8 cellular contexts compared by ENCODE assay signal in the genomic region with DNA sequence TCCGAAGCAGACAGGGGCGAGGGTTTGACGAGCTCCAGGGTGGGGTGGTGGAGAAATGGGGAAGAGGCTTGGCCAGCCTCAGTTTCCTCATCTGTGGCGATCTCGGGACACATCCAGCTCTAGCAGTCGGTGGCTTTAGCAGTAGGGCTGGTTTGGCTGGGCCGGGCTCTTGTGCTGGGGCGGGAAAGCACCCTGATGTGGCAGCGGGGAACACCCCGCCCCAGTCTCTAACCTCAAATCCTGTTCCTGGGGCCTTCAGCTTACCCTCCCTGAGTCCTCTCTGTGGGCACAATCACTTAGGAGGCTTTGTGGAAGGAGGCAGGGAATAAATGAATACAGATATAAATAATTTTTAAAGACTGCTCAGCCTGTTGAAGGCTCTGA. TPM values are rescaled to one million over a fixed set of nuclear protein-coding genes. Genes with fewer than 3 reads are reported as not detected.
DNase-seq lines count a peak whose midpoint lies in the region; ATAC-seq lines count a peak whose summit lies in the region.

No MANE protein-coding gene starts in this region.

- peak overlapping the region; percentile 99 for H3K4me3 Mint-ChIP-seq in activated naive CD8-positive, alpha-beta T cell treated with anti-CD3 and anti-CD28 coated beads, Interleukin-2, amount 10 ng/mL, durations not matched to agents 7 days and 5 days

- no CpG with 5 or more reads among the region's 10 CpGs for WGBS in iPS DF 6.9 (ENCODE audit: insufficient coverage, insufficient read length)

- H3K27ac ChIP-seq in SK-N-MC (no peak overlapping the region), iPS DF 6.9 (ENCODE audit: low read length) (no peak overlapping the region)

- H3K4me3 ChIP-seq in SK-N-MC (peak overlapping the region; percentile 91), iPS DF 6.9 (ENCODE audit: low read length) (peak overlapping the region; percentile 77; the same call in 1 of the 2 replicates)

- H3K9me3 ChIP-seq in SK-N-MC (ENCODE audit: low read depth, low read length): no peaks in the 10 kb centered on the region
- no peaks in the 10 kb centered on the region for H3K9me3 ChIP-seq in iPS DF 6.9 (ENCODE audit: control insufficient read depth, insufficient read depth, low read length)

- ATAC-seq in GM18508 (IDR thresholded peaks at IDR 0.05; ENCODE audit: insufficient read depth, unreplicated experiment) (peak; percentile 29), HG02870 (IDR thresholded peaks at IDR 0.05; ENCODE audit: unreplicated experiment) (peak; percentile 35)
- peak; percentile 42 for ATAC-seq in activated naive CD8-positive, alpha-beta T cell treated with anti-CD3 and anti-CD28 coated beads, Interleukin-2, amount 10 ng/mL, durations not matched to agents 7 days and 5 days (ENCODE audit: low read depth)

- peak overlapping the region; percentile 97 for H3K27ac Mint-ChIP-seq in activated naive CD8-positive, alpha-beta T cell treated with anti-CD3 and anti-CD28 coated beads, Interleukin-2, amount 10 ng/mL, durations not matched to agents 7 days and 5 days

- POLR2A ChIA-PET in activated naive CD8-positive, alpha-beta T cell treated with anti-CD3 and anti-CD28 coated beads, Interleukin-2, amount 10 ng/mL, durations not matched to agents 7 days and 5 days (lab: Charles Lee): interaction anchor here (1.2 kb wide), 1 partner anchor 32 kb away, joined by 3 read pairs; no protein-coding TSS in a partner anchor

- DNase-seq in SK-N-MC (ENCODE audit: low read depth, low spot score) (no peak), iPS DF 6.9 (ENCODE audit: low read depth, low spot score) (no peak), NCI-H2227 treated with DMSO at 0.1 percent for 48 hours (lab: John Stamatoyannopoulos, UW) (no peak), ecto neural progenitor cell (ENCODE audit: low spot score) (no peak)
- DNase-seq in activated naive CD8-positive, alpha-beta T cell treated with anti-CD3 and anti-CD28 coated beads, Interleukin-2, amount 10 ng/mL, durations not matched to agents 7 days and 5 days: peak; percentile 69
- peak; percentile 51 to 53 for DNase-seq in stimulated activated CD4-positive, alpha-beta T cell treated with anti-CD3 and anti-CD28 coated beads, Interleukin-15, amount 100 ng/mL, for 1 hour (ENCODE audit: low read depth in 1 of 2, low spot score in 1 of 2)

- H3K27me3 ChIP-seq in iPS DF 6.9 (ENCODE audit: control insufficient read depth, insufficient read depth, low read length): no peaks in the 10 kb centered on the region

- no peaks in the 10 kb centered on the region for H3K36me3 ChIP-seq in SK-N-MC (ENCODE audit: insufficient read depth, low read length)
- no peaks in the 10 kb centered on the region for H3K36me3 ChIP-seq in iPS DF 6.9 (ENCODE audit: control insufficient read depth, insufficient read depth, low read length)

- H3K36me3 Mint-ChIP-seq in activated naive CD8-positive, alpha-beta T cell treated with anti-CD3 and anti-CD28 coated beads, Interleukin-2, amount 10 ng/mL, durations not matched to agents 7 days and 5 days: peaks cover 16% of the 10 kb centered on the region

- H3K27me3 Mint-ChIP-seq in activated naive CD8-positive, alpha-beta T cell treated with anti-CD3 and anti-CD28 coated beads, Interleukin-2, amount 10 ng/mL, durations not matched to agents 7 days and 5 days: no peaks in the 10 kb centered on the region

- peaks cover 37% of the 10 kb centered on the region for H3K4me1 Mint-ChIP-seq in activated naive CD8-positive, alpha-beta T cell treated with anti-CD3 and anti-CD28 coated beads, Interleukin-2, amount 10 ng/mL, durations not matched to agents 7 days and 5 days

- H3K9ac ChIP-seq in SK-N-MC (ENCODE audit: insufficient read length): peak overlapping the region; percentile 56

- H3K4me1 ChIP-seq in iPS DF 6.9 (ENCODE audit: control insufficient read depth, insufficient read depth, low read length): no peaks in the 10 kb centered on the region

- no peaks in the 10 kb centered on the region for H3K9me3 Mint-ChIP-seq in activated naive CD8-positive, alpha-beta T cell treated with anti-CD3 and anti-CD28 coated beads, Interleukin-2, amount 10 ng/mL, durations not matched to agents 7 days and 5 days

RNA-seq across cellular contexts. Expression of gene TTC7A, which starts 1.1 kb away (rescaled TPM):
- total RNA-seq in activated naive CD8-positive, alpha-beta T cell treated with anti-CD3 and anti-CD28 coated beads, Interleukin-2, amount 10 ng/mL, durations not matched to agents 7 days and 5 days: 10 to 100 TPM; 57.1 to 59.3 TPM

RNA-seq across cellular contexts. Expression of gene MCFD2, which starts 26.5 kb away (rescaled TPM):
- 10 to 100 TPM; 38.6 to 46.8 TPM for total RNA-seq in activated naive CD8-positive, alpha-beta T cell treated with anti-CD3 and anti-CD28 coated beads, Interleukin-2, amount 10 ng/mL, durations not matched to agents 7 days and 5 days

Comparison
In these comparisons a context has a peak if more than half of its experiments do, and no peak if none do; other contexts are left out.
1. DNase-seq: peak in activated naive CD8-positive, alpha-beta T cell treated with anti-CD3 and anti-CD28 coated beads, Interleukin-2, amount 10 ng/mL, durations not matched to agents 7 days and 5 days (single experiment) and stimulated activated CD4-positive, alpha-beta T cell treated with anti-CD3 and anti-CD28 coated beads, Interleukin-15, amount 100 ng/mL, for 1 hour (2 of 2); none in SK-N-MC (single experiment), iPS DF 6.9 (single experiment), NCI-H2227 treated with DMSO at 0.1 percent for 48 hours (single experiment) and ecto neural progenitor cell (single experiment).
2. Peak in every context shown above with its lines, with median percentiles within 50 percentile points of each other: ATAC-seq.